ENCODE assay signal across 20 cellular contexts in genomic region chr3:146200461-146201220, GRCh38. TPM values are rescaled to one million over a fixed set of nuclear protein-coding genes. Genes with fewer than 3 reads are reported as not detected.
"Had no signal": no experiment of that assay in that cellular context is flagged by ENCODE, and none has a peak within 500 bp of the region (broad histone marks: within the 10 kb centered on the region; RNA-seq: fewer than 3 reads in every experiment).

No MANE protein-coding gene starts in this region.

- ATAC-seq: gastrocnemius medialis; left colon; naive thymus-derived CD4-positive, alpha-beta T cell; sciatic nerve; stimulated activated naive B cell treated with anti-CD40 and anti-IgM and Interleukin-4, amounts not matched to agents 10 μg/mL and 1 μg/mL and 100 μg/mL, for 72 hours; stimulated activated naive CD8-positive, alpha-beta T cell treated with anti-CD3 and anti-CD28 coated beads, Interleukin-15, amount 100 ng/mL, for 72 hours; upper lobe of right lung had no signal

- H2AFZ ChIP-seq: parathyroid adenoma had no signal

- H3K27ac Mint-ChIP-seq: naive thymus-derived CD4-positive, alpha-beta T cell; nephron progenitor cell; stimulated activated naive B cell treated with anti-CD40 and anti-IgM and Interleukin-4, amounts not matched to agents 10 μg/mL and 1 μg/mL and 100 μg/mL, for 72 hours; stimulated activated naive CD8-positive, alpha-beta T cell treated with anti-CD3 and anti-CD28 coated beads, Interleukin-15, amount 100 ng/mL, for 72 hours had no signal

- H3K4me3 ChIP-seq: gastrocnemius medialis, testis, tibial nerve, upper lobe of right lung, vagina had no signal

- H3K79me2 ChIP-seq: parathyroid adenoma had no signal

- H3K36me3 Mint-ChIP-seq: naive thymus-derived CD4-positive, alpha-beta T cell; stimulated activated naive B cell treated with anti-CD40 and anti-IgM and Interleukin-4, amounts not matched to agents 10 μg/mL and 1 μg/mL and 100 μg/mL, for 72 hours had no signal

- H3K27me3 Mint-ChIP-seq: stimulated activated naive B cell treated with anti-CD40 and anti-IgM and Interleukin-4, amounts not matched to agents 10 μg/mL and 1 μg/mL and 100 μg/mL, for 72 hours; stimulated activated naive CD8-positive, alpha-beta T cell treated with anti-CD3 and anti-CD28 coated beads, Interleukin-15, amount 100 ng/mL, for 72 hours had no signal

- H3K9me3 Mint-ChIP-seq: naive thymus-derived CD4-positive, alpha-beta T cell; nephron progenitor cell; stimulated activated naive B cell treated with anti-CD40 and anti-IgM and Interleukin-4, amounts not matched to agents 10 μg/mL and 1 μg/mL and 100 μg/mL, for 72 hours; stimulated activated naive CD8-positive, alpha-beta T cell treated with anti-CD3 and anti-CD28 coated beads, Interleukin-15, amount 100 ng/mL, for 72 hours had no signal

- H3K9ac ChIP-seq: parathyroid adenoma had no signal

- H3K27ac ChIP-seq: gastrocnemius medialis, parathyroid adenoma, testis, tibial nerve, upper lobe of right lung, vagina had no signal

- H3K27me3 ChIP-seq: gastrocnemius medialis, testis, tibial nerve, upper lobe of right lung, vagina had no signal

- H3K9me3 ChIP-seq: gastrocnemius medialis, psoas muscle, testis, tibial nerve, upper lobe of right lung, vagina had no signal

- FAIRE-seq: colon had no signal

- H3K4me1 Mint-ChIP-seq: naive thymus-derived CD4-positive, alpha-beta T cell; nephron progenitor cell; stimulated activated naive B cell treated with anti-CD40 and anti-IgM and Interleukin-4, amounts not matched to agents 10 μg/mL and 1 μg/mL and 100 μg/mL, for 72 hours; stimulated activated naive CD8-positive, alpha-beta T cell treated with anti-CD3 and anti-CD28 coated beads, Interleukin-15, amount 100 ng/mL, for 72 hours had no signal

- H3K4me1 ChIP-seq: parathyroid adenoma, testis, upper lobe of right lung, vagina had no signal

- H3K36me3 ChIP-seq: gastrocnemius medialis had no signal

- H3K4me3 Mint-ChIP-seq: naive thymus-derived CD4-positive, alpha-beta T cell; nephron progenitor cell; stimulated activated naive B cell treated with anti-CD40 and anti-IgM and Interleukin-4, amounts not matched to agents 10 μg/mL and 1 μg/mL and 100 μg/mL, for 72 hours; stimulated activated naive CD8-positive, alpha-beta T cell treated with anti-CD3 and anti-CD28 coated beads, Interleukin-15, amount 100 ng/mL, for 72 hours had no signal

- DNase-seq: dermis blood vessel endothelial cell; gastrocnemius medialis; kidney; left colon; mesendoderm; naive thymus-derived CD4-positive, alpha-beta T cell; nephron progenitor cell; psoas muscle; retina; stimulated activated CD4-positive, alpha-beta T cell treated with anti-CD3 and anti-CD28 coated beads, Interleukin-2, amount 100 ng/mL, for 24 hours; stimulated activated CD4-positive, alpha-beta T cell treated with anti-CD3 and anti-CD28 coated beads, Interleukin-4, amount 100 ng/mL, for 4 hours; stimulated activated naive B cell treated with anti-CD40 and anti-IgM and Interleukin-4, amounts not matched to agents 10 μg/mL and 1 μg/mL and 100 μg/mL, for 72 hours; stimulated activated naive CD8-positive, alpha-beta T cell treated with anti-CD3 and anti-CD28 coated beads, Interleukin-15, amount 100 ng/mL, for 72 hours; testis; upper lobe of right lung had no signal

RNA-seq across cellular contexts. Expression of gene PLOD2, which starts 39.7 kb away (rescaled TPM):
- polyA plus RNA-seq: naive thymus-derived CD4-positive, alpha-beta T cell had no signal

RNA-seq across cellular contexts. Expression of gene PLSCR4, which starts 50.3 kb away (rescaled TPM):
- polyA plus RNA-seq: naive thymus-derived CD4-positive, alpha-beta T cell had no signal
